In the genomic region with DNA sequence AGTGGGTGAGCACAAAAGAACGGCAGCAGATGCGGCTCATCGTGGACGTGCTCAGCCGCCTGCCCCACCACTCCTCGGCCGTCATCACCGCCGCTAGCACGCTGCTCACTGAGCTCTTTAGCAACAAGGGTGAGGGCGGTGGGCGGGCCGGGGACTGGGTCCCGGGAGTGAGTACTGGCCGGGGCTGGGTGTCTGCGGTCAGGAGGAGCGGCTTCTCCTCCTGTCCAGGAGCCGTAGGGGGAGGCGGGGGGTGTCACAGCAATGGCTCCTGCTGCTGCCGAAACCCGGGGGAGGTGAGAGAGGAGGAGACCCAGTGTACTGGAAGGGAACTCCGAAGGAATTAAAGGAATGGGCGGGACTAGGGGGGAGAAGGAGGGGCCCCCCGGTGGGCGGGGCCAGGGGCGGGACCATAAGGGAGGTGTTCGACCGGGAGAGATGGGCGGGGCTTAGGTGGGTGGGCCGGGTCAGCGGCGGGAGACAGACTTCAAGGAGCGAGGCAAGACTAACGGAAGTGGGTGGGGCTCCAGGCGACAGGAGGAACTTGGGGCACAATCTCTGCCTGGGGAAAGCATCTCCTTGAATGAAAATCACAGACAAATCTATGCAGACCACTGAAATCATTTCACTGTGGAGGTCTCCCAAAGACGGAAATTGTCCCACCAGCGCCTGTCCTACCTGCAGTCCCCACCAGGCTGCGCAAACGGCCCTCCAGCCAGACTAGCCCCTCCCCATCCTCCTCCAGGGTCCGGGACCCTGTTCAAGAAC, we compare ENCODE assay signal across 8 cellular contexts. TPM values are rescaled to one million over a fixed set of nuclear protein-coding genes. Genes with fewer than 3 reads are reported as not detected.
DNase-seq lines count a peak whose midpoint lies in the region; ATAC-seq and TF ChIP-seq lines count a peak whose summit lies in the region.

No MANE protein-coding gene starts in this region.

- peak; percentile 88 to 98 (median 90) for DNase-seq in CD4-positive, alpha-beta memory T cell
- peak; percentile 94 for DNase-seq in RPMI7951 (ENCODE audit: low read depth)
- peak; percentile 86 for DNase-seq in activated T-helper 1 cell treated with anti-CD3 and anti-CD28 coated beads, Interleukin-12 subunit alpha, Interleukin-12 subunit beta, Interleukin-2, Interleukin-4 antibody, amounts not matched to agents 30 ng/mL and 10 ng/mL and 1 ng/mL, durations not matched to agents 14 hours and 24 hours and 36 hours (ENCODE audit: low spot score)
- DNase-seq in fibroblast of peridontal ligament (ENCODE audit: extremely low read depth), result peak; percentile 94
- DNase-seq in natural killer cell treated with Interleukin-12 subunit alpha and Interleukin-12 subunit beta and Interleukin-15 and Interleukin-18, amount 100 ng/mL, for 72 hours (ENCODE audit: low spot score), result peak; percentile 95
- peak; percentile 81 for DNase-seq in stimulated activated naive B cell treated with anti-CD40 and anti-IgM and Interleukin-4, amounts not matched to agents 10 μg/mL and 1 μg/mL and 100 μg/mL, for 72 hours

- peaks cover 39% of the 10 kb centered on the region for H3K4me1 ChIP-seq in CD4-positive, alpha-beta memory T cell (ENCODE audit: insufficient read depth, low read length)

- H3K4me3 Mint-ChIP-seq in CD4-positive, alpha-beta memory T cell, result peak overlapping the region; percentile 82 to 92 (median 90)
- H3K4me3 Mint-ChIP-seq in activated T-helper 1 cell treated with anti-CD3 and anti-CD28 coated beads, Interleukin-12 subunit alpha, Interleukin-12 subunit beta, Interleukin-2, Interleukin-4 antibody, amounts not matched to agents 30 ng/mL and 10 ng/mL and 1 ng/mL, durations not matched to agents 14 hours and 24 hours and 36 hours, result peak overlapping the region; percentile 81
- peak overlapping the region; percentile 86 for H3K4me3 Mint-ChIP-seq in natural killer cell treated with Interleukin-12 subunit alpha and Interleukin-12 subunit beta and Interleukin-15 and Interleukin-18, amount 100 ng/mL, for 72 hours
- H3K4me3 Mint-ChIP-seq in stimulated activated naive B cell treated with anti-CD40 and anti-IgM and Interleukin-4, amounts not matched to agents 10 μg/mL and 1 μg/mL and 100 μg/mL, for 72 hours, result peak overlapping the region; percentile 74 to 86

- H3K27ac ChIP-seq in CD4-positive, alpha-beta memory T cell (ENCODE audit: low read depth, low read length), result peak overlapping the region; percentile 41

- peak overlapping the region; percentile 75 to 92 (median 88) for H3K27ac Mint-ChIP-seq in CD4-positive, alpha-beta memory T cell
- peak overlapping the region; percentile 70 for H3K27ac Mint-ChIP-seq in activated T-helper 1 cell treated with anti-CD3 and anti-CD28 coated beads, Interleukin-12 subunit alpha, Interleukin-12 subunit beta, Interleukin-2, Interleukin-4 antibody, amounts not matched to agents 30 ng/mL and 10 ng/mL and 1 ng/mL, durations not matched to agents 14 hours and 24 hours and 36 hours
- peak overlapping the region; percentile 77 to 94 for H3K27ac Mint-ChIP-seq in natural killer cell treated with Interleukin-12 subunit alpha and Interleukin-12 subunit beta and Interleukin-15 and Interleukin-18, amount 100 ng/mL, for 72 hours
- H3K27ac Mint-ChIP-seq in stimulated activated naive B cell treated with anti-CD40 and anti-IgM and Interleukin-4, amounts not matched to agents 10 μg/mL and 1 μg/mL and 100 μg/mL, for 72 hours, result peak overlapping the region; percentile 94

- H3K27me3 ChIP-seq in CD4-positive, alpha-beta memory T cell (ENCODE audit: insufficient read depth, low read length), result no peaks in the 10 kb centered on the region

- ATAC-seq in GM21423 (IDR thresholded peaks at IDR 0.05; ENCODE audit: unreplicated experiment), result peak; percentile 67
- ATAC-seq in natural killer cell treated with Interleukin-12 subunit alpha and Interleukin-12 subunit beta and Interleukin-15 and Interleukin-18, amount 100 ng/mL, for 72 hours, result peak; percentile 95 to 96
- peak; percentile 85 to 90 for ATAC-seq in stimulated activated naive B cell treated with anti-CD40 and anti-IgM and Interleukin-4, amounts not matched to agents 10 μg/mL and 1 μg/mL and 100 μg/mL, for 72 hours (replicated peaks)

- peaks cover 15 to 16% of the 10 kb centered on the region in 2 donors for H3K36me3 Mint-ChIP-seq in CD4-positive, alpha-beta memory T cell
- H3K36me3 Mint-ChIP-seq in activated T-helper 1 cell treated with anti-CD3 and anti-CD28 coated beads, Interleukin-12 subunit alpha, Interleukin-12 subunit beta, Interleukin-2, Interleukin-4 antibody, amounts not matched to agents 30 ng/mL and 10 ng/mL and 1 ng/mL, durations not matched to agents 14 hours and 24 hours and 36 hours (ENCODE audit: low read depth), result peaks cover 7% of the 10 kb centered on the region
- no peaks in the 10 kb centered on the region for H3K36me3 Mint-ChIP-seq in natural killer cell treated with Interleukin-12 subunit alpha and Interleukin-12 subunit beta and Interleukin-15 and Interleukin-18, amount 100 ng/mL, for 72 hours
- peaks cover 15 to 17% of the 10 kb centered on the region in 2 donors for H3K36me3 Mint-ChIP-seq in stimulated activated naive B cell treated with anti-CD40 and anti-IgM and Interleukin-4, amounts not matched to agents 10 μg/mL and 1 μg/mL and 100 μg/mL, for 72 hours

- peak overlapping the region; percentile 78 to 87 for H3K4me3 ChIP-seq in CD4-positive, alpha-beta memory T cell (ENCODE audit: low read length in 2 of 2)

- CTCF ChIA-PET in CD4-positive, alpha-beta memory T cell (lab: Charles Lee; ENCODE audit: partially characterized antibody), result interaction anchor here (1.0 to 2.8 kb wide), 3 partner anchors 37 to 63 kb away, joined by 3 to 8 read pairs (median 3); a partner anchor contains a TSS

- H3K9me3 Mint-ChIP-seq in CD4-positive, alpha-beta memory T cell, result no peaks in the 10 kb centered on the region
- no peaks in the 10 kb centered on the region for H3K9me3 Mint-ChIP-seq in activated T-helper 1 cell treated with anti-CD3 and anti-CD28 coated beads, Interleukin-12 subunit alpha, Interleukin-12 subunit beta, Interleukin-2, Interleukin-4 antibody, amounts not matched to agents 30 ng/mL and 10 ng/mL and 1 ng/mL, durations not matched to agents 14 hours and 24 hours and 36 hours
- no peaks in the 10 kb centered on the region for H3K9me3 Mint-ChIP-seq in natural killer cell treated with Interleukin-12 subunit alpha and Interleukin-12 subunit beta and Interleukin-15 and Interleukin-18, amount 100 ng/mL, for 72 hours
- no peaks in the 10 kb centered on the region for H3K9me3 Mint-ChIP-seq in stimulated activated naive B cell treated with anti-CD40 and anti-IgM and Interleukin-4, amounts not matched to agents 10 μg/mL and 1 μg/mL and 100 μg/mL, for 72 hours

- no peaks in the 10 kb centered on the region for H3K36me3 ChIP-seq in CD4-positive, alpha-beta memory T cell (ENCODE audit: insufficient read depth, low read length)

- POLR2A ChIA-PET in CD4-positive, alpha-beta memory T cell (lab: Charles Lee; ENCODE audit: partially characterized antibody), result interaction anchor here (0.6 to 1.7 kb wide), 8 partner anchors 8 to 523 kb away, joined by 3 to 6 read pairs (median 3); a partner anchor contains a TSS

- intact Hi-C loops in CD4-positive, alpha-beta memory T cell (cut with micrococcal nuclease), result loop anchor here (1.0 to 5.0 kb wide), 4 partner anchors 8 to 211 kb away; a partner anchor contains a TSS
- intact Hi-C loops in activated T-helper 1 cell treated with anti-CD3 and anti-CD28 coated beads, Interleukin-12 subunit alpha, Interleukin-12 subunit beta, Interleukin-2, Interleukin-4 antibody, amounts not matched to agents 30 ng/mL and 10 ng/mL and 1 ng/mL, durations not matched to agents 14 hours and 24 hours and 36 hours (cut with micrococcal nuclease), result loop anchor here (1.0 to 5.0 kb wide), 13 partner anchors 9 to 1989 kb away; a partner anchor contains a TSS

- TF ChIP-seq CTCF in LNCAP (IDR thresholded peaks at IDR 0.05), result peak; percentile 25; the same call in 1 of the 2 replicates

- peaks cover 8 to 34% (median 22%) of the 10 kb centered on the region in 4 donors for H3K4me1 Mint-ChIP-seq in CD4-positive, alpha-beta memory T cell
- peaks cover 23% of the 10 kb centered on the region for H3K4me1 Mint-ChIP-seq in activated T-helper 1 cell treated with anti-CD3 and anti-CD28 coated beads, Interleukin-12 subunit alpha, Interleukin-12 subunit beta, Interleukin-2, Interleukin-4 antibody, amounts not matched to agents 30 ng/mL and 10 ng/mL and 1 ng/mL, durations not matched to agents 14 hours and 24 hours and 36 hours (ENCODE audit: low read depth)
- H3K4me1 Mint-ChIP-seq in natural killer cell treated with Interleukin-12 subunit alpha and Interleukin-12 subunit beta and Interleukin-15 and Interleukin-18, amount 100 ng/mL, for 72 hours (ENCODE audit: low read depth in 2 of 2), result peaks cover 15 to 18% of the 10 kb centered on the region in 2 donors
- peaks cover 32 to 46% of the 10 kb centered on the region in 2 donors for H3K4me1 Mint-ChIP-seq in stimulated activated naive B cell treated with anti-CD40 and anti-IgM and Interleukin-4, amounts not matched to agents 10 μg/mL and 1 μg/mL and 100 μg/mL, for 72 hours

- no peaks in the 10 kb centered on the region for H3K9me3 ChIP-seq in CD4-positive, alpha-beta memory T cell (ENCODE audit: control insufficient read depth in 1 of 2, low read length in 2 of 2)

- peaks cover 0 to 1% of the 10 kb centered on the region in 2 donors for H3K27me3 Mint-ChIP-seq in CD4-positive, alpha-beta memory T cell
- H3K27me3 Mint-ChIP-seq in activated T-helper 1 cell treated with anti-CD3 and anti-CD28 coated beads, Interleukin-12 subunit alpha, Interleukin-12 subunit beta, Interleukin-2, Interleukin-4 antibody, amounts not matched to agents 30 ng/mL and 10 ng/mL and 1 ng/mL, durations not matched to agents 14 hours and 24 hours and 36 hours (ENCODE audit: insufficient read depth), result peaks cover 20% of the 10 kb centered on the region
- H3K27me3 Mint-ChIP-seq in natural killer cell treated with Interleukin-12 subunit alpha and Interleukin-12 subunit beta and Interleukin-15 and Interleukin-18, amount 100 ng/mL, for 72 hours, result peaks cover 0 to 9% of the 10 kb centered on the region in 2 donors
- H3K27me3 Mint-ChIP-seq in stimulated activated naive B cell treated with anti-CD40 and anti-IgM and Interleukin-4, amounts not matched to agents 10 μg/mL and 1 μg/mL and 100 μg/mL, for 72 hours, result peaks cover 20 to 26% of the 10 kb centered on the region in 2 donors

RNA-seq across cellular contexts. Expression of a gene that starts 2.3 kb away (rescaled TPM):
- 1 to 10 TPM; 2.7 to 3.2 TPM for total RNA-seq in CD4-positive, alpha-beta memory T cell
- polyA plus RNA-seq in CD4-positive, alpha-beta memory T cell, result 1 to 10 TPM in 1 of 2 donors, under 1 TPM in 1; 0.45 to 1.7 TPM
- 1.8 and 3.3 TPM in 2 replicates for total RNA-seq in RPMI7951 (2014; rRNA removed; shearing (Covaris generic))
- total RNA-seq in activated T-helper 1 cell treated with anti-CD3 and anti-CD28 coated beads, Interleukin-12 subunit alpha, Interleukin-12 subunit beta, Interleukin-2, Interleukin-4 antibody, amounts not matched to agents 30 ng/mL and 10 ng/mL and 1 ng/mL, durations not matched to agents 14 hours and 24 hours and 36 hours, result 0.39 and 0.60 TPM in 2 replicates
- 1 to 10 TPM in 1 of 2 donors, under 1 TPM in 1; 0.70 to 1.9 TPM for total RNA-seq in natural killer cell treated with Interleukin-12 subunit alpha and Interleukin-12 subunit beta and Interleukin-15 and Interleukin-18, amount 100 ng/mL, for 72 hours

RNA-seq across cellular contexts. Expression of a gene that starts 8.0 kb away (rescaled TPM):
- total RNA-seq in CD4-positive, alpha-beta memory T cell, result 10 to 100 TPM; 27.3 to 30.0 TPM
- polyA plus RNA-seq in CD4-positive, alpha-beta memory T cell, result 10 to 100 TPM; 22.7 to 33.6 TPM
- total RNA-seq in RPMI7951 (2014; rRNA removed; shearing (Covaris generic)), result 46.8 and 48.3 TPM in 2 replicates
- total RNA-seq in activated T-helper 1 cell treated with anti-CD3 and anti-CD28 coated beads, Interleukin-12 subunit alpha, Interleukin-12 subunit beta, Interleukin-2, Interleukin-4 antibody, amounts not matched to agents 30 ng/mL and 10 ng/mL and 1 ng/mL, durations not matched to agents 14 hours and 24 hours and 36 hours, result 31.6 and 32.8 TPM in 2 replicates
- 10 to 100 TPM; 32.5 TPM for total RNA-seq in natural killer cell treated with Interleukin-12 subunit alpha and Interleukin-12 subunit beta and Interleukin-15 and Interleukin-18, amount 100 ng/mL, for 72 hours

RNA-seq across cellular contexts. Expression of a gene that starts 53.0 kb away (rescaled TPM):
- not detected for total RNA-seq in CD4-positive, alpha-beta memory T cell
- not detected for polyA plus RNA-seq in CD4-positive, alpha-beta memory T cell
- not detected in 2 replicates for total RNA-seq in RPMI7951 (2014; rRNA removed; shearing (Covaris generic))
- 0.36 TPM in 1 of 2 replicates, not detected in the other for total RNA-seq in activated T-helper 1 cell treated with anti-CD3 and anti-CD28 coated beads, Interleukin-12 subunit alpha, Interleukin-12 subunit beta, Interleukin-2, Interleukin-4 antibody, amounts not matched to agents 30 ng/mL and 10 ng/mL and 1 ng/mL, durations not matched to agents 14 hours and 24 hours and 36 hours
- not detected for total RNA-seq in natural killer cell treated with Interleukin-12 subunit alpha and Interleukin-12 subunit beta and Interleukin-15 and Interleukin-18, amount 100 ng/mL, for 72 hours

RNA-seq across cellular contexts. Expression of a gene that starts 59.7 kb away (rescaled TPM):
- total RNA-seq in CD4-positive, alpha-beta memory T cell, result 10 to 100 TPM; 35.3 to 37.4 TPM
- 10 to 100 TPM; 55.6 to 74.0 TPM for polyA plus RNA-seq in CD4-positive, alpha-beta memory T cell
- 29.2 and 30.9 TPM in 2 replicates for total RNA-seq in RPMI7951 (2014; rRNA removed; shearing (Covaris generic))
- 93.9 and 95.4 TPM in 2 replicates for total RNA-seq in activated T-helper 1 cell treated with anti-CD3 and anti-CD28 coated beads, Interleukin-12 subunit alpha, Interleukin-12 subunit beta, Interleukin-2, Interleukin-4 antibody, amounts not matched to agents 30 ng/mL and 10 ng/mL and 1 ng/mL, durations not matched to agents 14 hours and 24 hours and 36 hours
- 10 to 100 TPM; 68.6 to 70.0 TPM for total RNA-seq in natural killer cell treated with Interleukin-12 subunit alpha and Interleukin-12 subunit beta and Interleukin-15 and Interleukin-18, amount 100 ng/mL, for 72 hours

Comparison
In these comparisons a context has a peak if more than half of its experiments do, and no peak if none do; other contexts are left out.
1. Peak in every context shown above with its lines: DNase-seq, ATAC-seq, H3K4me3 ChIP-seq and H3K27ac ChIP-seq.